ENCODE assay signal across 15 cellular contexts in genomic region chr4:108861339-108861738, GRCh38.
DNase-seq lines count a peak whose midpoint lies in the region; ATAC-seq, FAIRE-seq and TF ChIP-seq lines count a peak whose summit lies in the region.
"Had no signal": no experiment of that assay in that cellular context is flagged by ENCODE, and none has a peak within 500 bp of the region (broad histone marks: within the 10 kb centered on the region; RNA-seq: fewer than 3 reads in every experiment).

No MANE protein-coding gene starts in this region.

- no peak for ATAC-seq in GM12878
- ATAC-seq: activated CD8-positive, alpha-beta memory T cell treated with anti-CD3 and anti-CD28 coated beads, Interleukin-2, amount 10 ng/mL, durations not matched to agents 7 days and 5 days had no signal

- DNase-seq in AG20443 (ENCODE audit: low spot score) (peak; percentile 40), HT-29 (ENCODE audit: low spot score) (peak; percentile 32), GM12878 (ENCODE audit: low read depth, low spot score) (no peak), keratinocyte (ENCODE audit: low read depth, low spot score) (no peak), cerebellar nuclear complex (lab: John Stamatoyannopoulos, UW) (no peak), NCI-H2081 treated with DMSO at 0.1 percent for 48 hours (lab: John Stamatoyannopoulos, UW) (no peak), NOMO-1 treated with dmso at 0.1 percent for 144 hours (lab: John Stamatoyannopoulos, UW; ENCODE audit: unreplicated experiment) (no peak)
- DNase-seq in activated CD4-positive, alpha-beta memory T cell treated with anti-CD3 and anti-CD28 coated beads, Interleukin-2, amount 10 ng/mL, durations not matched to agents 7 days and 5 days: no peak
- DNase-seq: activated CD8-positive, alpha-beta memory T cell treated with anti-CD3 and anti-CD28 coated beads, Interleukin-2, amount 10 ng/mL, durations not matched to agents 7 days and 5 days; C1 segment of cervical spinal cord; head of caudate nucleus; NCI-H2171; stimulated activated CD4-positive, alpha-beta T cell treated with anti-CD3 and anti-CD28 coated beads, Interleukin-4, amount 100 ng/mL, for 24 hours had no signal

- H3K36me3 Mint-ChIP-seq in activated CD4-positive, alpha-beta memory T cell treated with anti-CD3 and anti-CD28 coated beads, Interleukin-2, amount 10 ng/mL, durations not matched to agents 7 days and 5 days (ENCODE audit: low read depth): no peaks in the 10 kb centered on the region
- H3K36me3 Mint-ChIP-seq: activated CD8-positive, alpha-beta memory T cell treated with anti-CD3 and anti-CD28 coated beads, Interleukin-2, amount 10 ng/mL, durations not matched to agents 7 days and 5 days had no signal

- no peak for TF ChIP-seq EP300 in GM12878 (IDR thresholded peaks at IDR 0.05; ENCODE audit: borderline replicate concordance in 1 of 2, control insufficient read depth in 1 of 2, low read depth in 2 of 2, low read length in 2 of 2)

- no peaks in the 10 kb centered on the region for H3K9me1 ChIP-seq in keratinocyte (ENCODE audit: control insufficient read depth, extremely low read depth, insufficient read depth, low read length)

- no peak overlapping the region for H3K4me3 ChIP-seq in GM12878
- no peak overlapping the region for H3K4me3 ChIP-seq in keratinocyte (ENCODE audit: control insufficient read depth in 2 of 3, extremely low read depth in 1 of 3, insufficient read depth in 2 of 3, low read depth in 1 of 3, low read length in 3 of 3)

- WGBS in GM12878 (ENCODE audit: insufficient coverage, insufficient replicate concordance, low lambda C conversion rate, missing lambda C conversion rate): 71% methylated on average over 2 of the region's 2 CpGs

- H3K9me3 ChIP-seq in GM12878 (replicated peaks; ENCODE audit: control insufficient read depth, insufficient read depth, low read length) (no peaks in the 10 kb centered on the region), keratinocyte (ENCODE audit: control insufficient read depth, low read depth, low read length) (no peaks in the 10 kb centered on the region)

- H3K27me3 Mint-ChIP-seq in activated CD4-positive, alpha-beta memory T cell treated with anti-CD3 and anti-CD28 coated beads, Interleukin-2, amount 10 ng/mL, durations not matched to agents 7 days and 5 days: peaks cover 4% of the 10 kb centered on the region
- H3K27me3 Mint-ChIP-seq: stimulated activated naive CD8-positive, alpha-beta T cell treated with anti-CD3 and anti-CD28 coated beads, Interleukin-15, Interleukin-2, amounts not matched to agents 100 ng/mL and 50 ng/mL, for 24 hours had no signal

- FAIRE-seq in GM12878 (lab: Jason Lieb, UNC) (peak; percentile 49), keratinocyte (lab: Jason Lieb, UNC) (peak; percentile 78)

- no peaks in the 10 kb centered on the region for H3K27me3 ChIP-seq in GM12878 (replicated peaks in 1 of 2; ENCODE audit: control insufficient read depth in 2 of 2, insufficient read depth in 2 of 2, low read length in 1 of 2)
- H3K27me3 ChIP-seq in keratinocyte (ENCODE audit: control insufficient read depth, extremely low read depth, insufficient read depth, low read length): no peaks in the 10 kb centered on the region

- in situ Hi-C loops in GM12878 (cut with MboI): no loop called here

- no peak overlapping the region for H3K4me3 Mint-ChIP-seq in activated CD4-positive, alpha-beta memory T cell treated with anti-CD3 and anti-CD28 coated beads, Interleukin-2, amount 10 ng/mL, durations not matched to agents 7 days and 5 days
- H3K4me3 Mint-ChIP-seq: activated CD8-positive, alpha-beta memory T cell treated with anti-CD3 and anti-CD28 coated beads, Interleukin-2, amount 10 ng/mL, durations not matched to agents 7 days and 5 days; mesothelial cell of epicardium; stimulated activated naive CD8-positive, alpha-beta T cell treated with anti-CD3 and anti-CD28 coated beads, Interleukin-15, Interleukin-2, amounts not matched to agents 100 ng/mL and 50 ng/mL, for 24 hours had no signal

- intact Hi-C loops in GM12878 (cut with micrococcal nuclease; ENCODE audit: unreplicated experiment): no loop called here

- H3K27ac ChIP-seq in GM12878 (ENCODE audit: control insufficient read depth, insufficient read depth): no peak overlapping the region
- H3K27ac ChIP-seq in keratinocyte (ENCODE audit: control insufficient read depth, insufficient read depth, low read length): no peak overlapping the region

- BruUV-seq in GM12878 (replicated peaks; lab: Mats Ljungman, UMichigan): no TSS peak

- no peaks in the 10 kb centered on the region for H3K9me3 Mint-ChIP-seq in activated CD4-positive, alpha-beta memory T cell treated with anti-CD3 and anti-CD28 coated beads, Interleukin-2, amount 10 ng/mL, durations not matched to agents 7 days and 5 days
- H3K9me3 Mint-ChIP-seq: mesothelial cell of epicardium; stimulated activated naive CD8-positive, alpha-beta T cell treated with anti-CD3 and anti-CD28 coated beads, Interleukin-15, Interleukin-2, amounts not matched to agents 100 ng/mL and 50 ng/mL, for 24 hours had no signal

- dilution Hi-C loops in keratinocyte (cut with MboI; ENCODE audit: extremely low pct_ligation_motif_present, low sequenced_read_pairs): no loop called here

- H3K79me2 ChIP-seq in GM12878 (ENCODE audit: control insufficient read depth, insufficient read depth, low read length) (no peaks in the 10 kb centered on the region), keratinocyte (ENCODE audit: control insufficient read depth, insufficient read depth, low read length) (no peaks in the 10 kb centered on the region)

- H3K4me1 ChIP-seq in GM12878 (ENCODE audit: control insufficient read depth, insufficient read depth, low read length): no peaks in the 10 kb centered on the region
- H3K4me1 ChIP-seq in keratinocyte (ENCODE audit: control insufficient read depth, extremely low read depth, insufficient read depth, low read length): no peaks in the 10 kb centered on the region

- H3K9ac ChIP-seq in GM12878 (ENCODE audit: control insufficient read depth, insufficient read depth, low read length): no peak overlapping the region
- H3K9ac ChIP-seq in keratinocyte (ENCODE audit: control insufficient read depth, extremely low read depth, insufficient read depth, low read length): no peak overlapping the region

- CTCF ChIA-PET in GM12878 (lab: Yijun Ruan, JAX): no interaction called here
- CTCF ChIA-PET in activated CD4-positive, alpha-beta memory T cell treated with anti-CD3 and anti-CD28 coated beads, Interleukin-2, amount 10 ng/mL, durations not matched to agents 7 days and 5 days (lab: Charles Lee): no interaction called here

- H3K4me2 ChIP-seq in GM12878 (ENCODE audit: control insufficient read depth, insufficient read depth) (no peak overlapping the region), keratinocyte (ENCODE audit: control insufficient read depth, extremely low read depth, insufficient read depth, low read depth, low read length) (no peak overlapping the region)

- no peaks in the 10 kb centered on the region for H3K36me3 ChIP-seq in GM12878 (ENCODE audit: control insufficient read depth in 2 of 2, insufficient read depth in 2 of 2, low read length in 1 of 2)
- H3K36me3 ChIP-seq in keratinocyte (ENCODE audit: control insufficient read depth in 2 of 2, extremely low read depth in 1 of 2, insufficient read depth in 2 of 2, low read length in 2 of 2): no peaks in the 10 kb centered on the region

- TF ChIP-seq POLR2A in GM12878 (IDR thresholded peaks at IDR 0.05; ENCODE audit: low read depth, low read length): no peak

- POLR2A ChIA-PET in GM12878 (lab: Charles Lee): no interaction called here
- POLR2A ChIA-PET in activated CD4-positive, alpha-beta memory T cell treated with anti-CD3 and anti-CD28 coated beads, Interleukin-2, amount 10 ng/mL, durations not matched to agents 7 days and 5 days (lab: Charles Lee): interaction anchor here (0.8 kb wide), 1 partner anchor 11 kb away, joined by 3 read pairs; no protein-coding TSS in a partner anchor

- peaks cover 4% of the 10 kb centered on the region for H3K4me1 Mint-ChIP-seq in activated CD4-positive, alpha-beta memory T cell treated with anti-CD3 and anti-CD28 coated beads, Interleukin-2, amount 10 ng/mL, durations not matched to agents 7 days and 5 days
- H3K4me1 Mint-ChIP-seq: activated CD8-positive, alpha-beta memory T cell treated with anti-CD3 and anti-CD28 coated beads, Interleukin-2, amount 10 ng/mL, durations not matched to agents 7 days and 5 days had no signal

- SMC1A ChIA-PET in GM12878 (lab: Charles Lee; ENCODE audit: uncharacterized antibody, unreplicated experiment): interaction anchor here (0.9 kb wide), 1 partner anchor 432 kb away, joined by 3 read pairs; no protein-coding TSS in a partner anchor

- no peak for TF ChIP-seq RAD21 in GM12878 (IDR thresholded peaks at IDR 0.05; ENCODE audit: insufficient read depth, low read depth, low read length)

- H2AFZ ChIP-seq in GM12878 (ENCODE audit: control insufficient read depth, low read depth, low read length): no peak overlapping the region
- no peak overlapping the region for H2AFZ ChIP-seq in keratinocyte (ENCODE audit: control insufficient read depth, low read length)

- H3K27ac Mint-ChIP-seq in activated CD4-positive, alpha-beta memory T cell treated with anti-CD3 and anti-CD28 coated beads, Interleukin-2, amount 10 ng/mL, durations not matched to agents 7 days and 5 days: no peak overlapping the region
- H3K27ac Mint-ChIP-seq: activated CD8-positive, alpha-beta memory T cell treated with anti-CD3 and anti-CD28 coated beads, Interleukin-2, amount 10 ng/mL, durations not matched to agents 7 days and 5 days; mesothelial cell of epicardium; stimulated activated naive CD8-positive, alpha-beta T cell treated with anti-CD3 and anti-CD28 coated beads, Interleukin-15, Interleukin-2, amounts not matched to agents 100 ng/mL and 50 ng/mL, for 24 hours had no signal

- RAD21 ChIA-PET in GM12878 (lab: Charles Lee; ENCODE audit: unreplicated experiment): no interaction called here

- TF ChIP-seq CTCF in GM12878 (IDR thresholded peaks at IDR 0.05 in 2 of 3, conservative IDR thresholded peaks at IDR 0.05 in 1 of 3; ENCODE audit: control insufficient read depth in 2 of 3, extremely low read depth in 1 of 3, insufficient read depth in 1 of 3, low read depth in 3 of 3, low read length in 3 of 3): no peak
- TF ChIP-seq CTCF in keratinocyte (optimal IDR thresholded peaks at IDR 0.05 in 1 of 3, IDR thresholded peaks at IDR 0.05 in 1 of 3, conservative IDR thresholded peaks at IDR 0.05 in 1 of 3; ENCODE audit: extremely low read depth in 1 of 3, insufficient read depth in 2 of 3, low read length in 3 of 3): no peak

- no peaks in the 10 kb centered on the region for H4K20me1 ChIP-seq in GM12878 (ENCODE audit: control insufficient read depth, insufficient read depth)
- no peaks in the 10 kb centered on the region for H4K20me1 ChIP-seq in keratinocyte (ENCODE audit: control insufficient read depth, extremely low read depth, insufficient read depth, low read length)

Comparison
In these comparisons a context has a peak if more than half of its experiments do, and no peak if none do; other contexts are left out.
1. DNase-seq: peak in AG20443 (single experiment) and HT-29 (single experiment); none in GM12878 (single experiment), keratinocyte (single experiment), cerebellar nuclear complex (0 of 2), NCI-H2081 treated with DMSO at 0.1 percent for 48 hours (single experiment), NOMO-1 treated with dmso at 0.1 percent for 144 hours (single experiment) and activated CD4-positive, alpha-beta memory T cell treated with anti-CD3 and anti-CD28 coated beads, Interleukin-2, amount 10 ng/mL, durations not matched to agents 7 days and 5 days (single experiment).